11 cellular contexts compared by ENCODE assay signal in genomic region chr3:39384665-39385000, GRCh38. TPM values are rescaled to one million over a fixed set of nuclear protein-coding genes. Genes with fewer than 3 reads are reported as not detected.
DNase-seq lines count a peak whose midpoint lies in the region; ATAC-seq and TF ChIP-seq lines count a peak whose summit lies in the region.
"Had no signal": no experiment of that assay in that cellular context is flagged by ENCODE, and none has a peak within 500 bp of the region (broad histone marks: within the 10 kb centered on the region; RNA-seq: fewer than 3 reads in every experiment).

No MANE protein-coding gene starts in this region.

- no peak for TF ChIP-seq POLR2A in prostate gland (IDR thresholded peaks at IDR 0.05)

- H3K36me3 ChIP-seq in ES-I3 (ENCODE audit: insufficient read depth, low read length) (no peaks in the 10 kb centered on the region), RWPE2 (ENCODE audit: low read depth) (peaks cover 26% of the 10 kb centered on the region), prostate gland (no peaks in the 10 kb centered on the region)

- H3K4me1 ChIP-seq in ES-I3 (ENCODE audit: insufficient read depth, low read length) (peaks cover 10% of the 10 kb centered on the region), RWPE2 (ENCODE audit: insufficient read depth, poor library complexity, severe bottlenecking) (peaks cover 7% of the 10 kb centered on the region), prostate gland (replicated peaks) (no peaks in the 10 kb centered on the region)

- H3K4me3 ChIP-seq in RWPE2 (ENCODE audit: severe bottlenecking) (peak overlapping the region; percentile 71), fibroblast of mammary gland (ENCODE audit: control insufficient read depth, low read depth, low read length) (peak overlapping the region; percentile 40), prostate gland (peak overlapping the region; percentile 58 to 69)

- H3K9me3 ChIP-seq in ES-I3 (ENCODE audit: control insufficient read depth, insufficient read depth, low read length) (no peaks in the 10 kb centered on the region), RWPE2 (ENCODE audit: severe bottlenecking) (no peaks in the 10 kb centered on the region), prostate gland (no peaks in the 10 kb centered on the region)

- H3K27ac ChIP-seq in RWPE2 (ENCODE audit: poor library complexity, severe bottlenecking) (no peak overlapping the region), prostate gland (peak overlapping the region; percentile 91 to 95)

- TF ChIP-seq CTCF in RWPE2 (IDR thresholded peaks at IDR 0.05; ENCODE audit: poor library complexity, severe bottlenecking) (no peak), fibroblast of mammary gland (conservative IDR thresholded peaks at IDR 0.05; ENCODE audit: control insufficient read depth, insufficient read depth, low read depth, low read length) (no peak), prostate gland (IDR thresholded peaks at IDR 0.05) (no peak), GM20000 (IDR thresholded peaks at IDR 0.05; ENCODE audit: extremely low read depth, missing control alignments) (no peak)

- intact Hi-C loops in prostate gland (cut with DNase I) = loop anchor here (1.0 to 10.0 kb wide), 4 partner anchors 22 to 1070 kb away; partner anchors contain the start of genes RPL14 and RPSA

- WGBS in prostate gland = 62% methylated on average over 14 of the region's 14 CpGs

- H3K27me3 ChIP-seq in RWPE2 (ENCODE audit: insufficient read depth, poor library complexity, severe bottlenecking) (no peaks in the 10 kb centered on the region), prostate gland (replicated peaks; ENCODE audit: insufficient read depth) (no peaks in the 10 kb centered on the region)

- no peak for DNase-seq in RWPE2 (ENCODE audit: low spot score)
- DNase-seq in fibroblast of mammary gland (ENCODE audit: low read depth) = no peak
- DNase-seq in prostate gland (ENCODE audit: low spot score) = no peak
- DNase-seq in SHP77 (lab: John Stamatoyannopoulos, UW) = no peak
- DNase-seq in SKM-1 (lab: John Stamatoyannopoulos, UW; ENCODE audit: unreplicated experiment) = no peak
- DNase-seq in kidney glomerular epithelial cell (lab: John Stamatoyannopoulos, UW) = no peak
- no peak for DNase-seq in GM20000 (ENCODE audit: low spot score)
- DNase-seq: effector CD8-positive, alpha-beta T cell; NCI-H2081 treated with DMSO at 0.1 percent for 48 hours; stimulated activated naive CD4-positive, alpha-beta T cell had no signal

- ATAC-seq in RWPE2 (ENCODE audit: low read depth) = no peak

- peak overlapping the region; percentile 76; the same call in 1 of the 2 replicates for H3K9ac ChIP-seq in ES-I3 (ENCODE audit: low read depth, low read length)

RNA-seq across cellular contexts. Expression of gene SLC25A38, which starts 1.5 kb away (rescaled TPM):
- total RNA-seq in prostate gland = 10 to 100 TPM; 36.7 to 72.4 TPM

RNA-seq across cellular contexts. Expression of gene RPSA, which starts 21.9 kb away (rescaled TPM):
- 1,000 to 10,000 TPM in 1 of 2 donors, 100 to 1,000 TPM in 1; 732 to 1,080 TPM for total RNA-seq in prostate gland

RNA-seq across cellular contexts. Expression of gene CCR8, which starts 55.1 kb away (rescaled TPM):
- not detected for total RNA-seq in prostate gland
